Comparison of ENCODE assay signal across 8 cellular contexts in genomic region chr1:161165742-161166668, GRCh38.
DNase-seq lines count a peak whose midpoint lies in the region; ATAC-seq lines count a peak whose summit lies in the region.

Gene PPOX, plus strand, starts transcription at chr1:161166426. Its CDS starts 422 bp downstream, at chr1:161166848.

- peak within 1 kb of the TSS; percentile 59 to 92 (median 69) for H3K27ac ChIP-seq in BLaER1 treated with 17β-estradiol and CSF1 and Interleukin-3, amounts not matched to agents 10 nM and 100 nM
- peak within 1 kb of the TSS; percentile 92 for H3K27ac ChIP-seq in cingulate gyrus (ENCODE audit: low read depth, low read length)
- peak within 1 kb of the TSS; percentile 86 for H3K27ac ChIP-seq in layer of hippocampus (ENCODE audit: low read depth, low read length)

- H3K4me1 ChIP-seq in BLaER1 treated with 17β-estradiol and CSF1 and Interleukin-3, amounts not matched to agents 10 nM and 100 nM: peaks cover 28 to 59% (median 41%) of the 10 kb centered on the region in 10 experiments

- DNase-seq in GM19240 (ENCODE audit: insufficient read length, low spot score) (peak; percentile 87), NCI-H524 treated with DMSO at 0.1 percent for 48 hours (lab: John Stamatoyannopoulos, UW) (peak; percentile 87)
- DNase-seq in activated CD4-positive, alpha-beta T cell treated with anti-CD3 and anti-CD28 coated beads for 4 hours: peak; percentile 85 to 89
- peak; percentile 79 to 83 for DNase-seq in stimulated activated CD4-positive, alpha-beta T cell treated with anti-CD3 and anti-CD28 coated beads, Interleukin-1b, Interleukin-23, amount 100 ng/mL, for 4 hours (ENCODE audit: low read depth in 2 of 2)

- H3K4me2 ChIP-seq in BLaER1 treated with 17β-estradiol and CSF1 and Interleukin-3, amounts not matched to agents 10 nM and 100 nM: peak within 1 kb of the TSS; percentile 94 to 100 (median 98)

- H3K4me3 ChIP-seq in BLaER1 treated with 17β-estradiol and CSF1 and Interleukin-3, amounts not matched to agents 10 nM and 100 nM: peak within 1 kb of the TSS; percentile 65 to 80 (median 75)

- H3K27me3 ChIP-seq in BLaER1 treated with 17β-estradiol and CSF1 and Interleukin-3, amounts not matched to agents 10 nM and 100 nM: no peaks in the 10 kb centered on the region
- no peaks in the 10 kb centered on the region for H3K27me3 ChIP-seq in layer of hippocampus (ENCODE audit: control insufficient read depth, insufficient read depth, low read length)

- peak within 1 kb of the TSS; percentile 74 to 91 (median 82) for H3K9ac ChIP-seq in BLaER1 treated with 17β-estradiol and CSF1 and Interleukin-3, amounts not matched to agents 10 nM and 100 nM

- ATAC-seq in HG03460 (IDR thresholded peaks at IDR 0.05; ENCODE audit: unreplicated experiment): peak; percentile 92

- H4K20me1 ChIP-seq in BLaER1 treated with 17β-estradiol and CSF1 and Interleukin-3, amounts not matched to agents 10 nM and 100 nM: no peaks in the 10 kb centered on the region; a peak in 1 of 22 replicates

- H3K36me3 ChIP-seq in BLaER1 treated with 17β-estradiol and CSF1 and Interleukin-3, amounts not matched to agents 10 nM and 100 nM: peaks cover 27 to 72% (median 57%) of the 10 kb centered on the region in 11 experiments

- H3K9me3 ChIP-seq in BLaER1 treated with 17β-estradiol and CSF1 and Interleukin-3, amounts not matched to agents 10 nM and 100 nM (replicated peaks in 1 of 11): no peaks in the 10 kb centered on the region

Comparison
In these comparisons a context has a peak if more than half of its experiments do, and no peak if none do; other contexts are left out.
1. Peak in every context shown above with its lines: DNase-seq, ATAC-seq, H3K4me3 ChIP-seq and H3K27ac ChIP-seq.